29 cellular contexts compared by ENCODE assay signal in genomic region chr17:2822358-2822757, GRCh38.
"Had no signal": no experiment of that assay in that cellular context is flagged by ENCODE, and none has a peak within 500 bp of the region (broad histone marks: within the 10 kb centered on the region; RNA-seq: fewer than 3 reads in every experiment).

No MANE protein-coding gene starts in this region.

- H3K4me3 ChIP-seq: PC-9 had no signal

- H3K4me2 ChIP-seq: PC-9 had no signal

- H3K27ac ChIP-seq: PC-9, WERI-Rb-1 had no signal

- H2AFZ ChIP-seq: PC-9 had no signal

- DNase-seq: activated CD4-positive, alpha-beta memory T cell treated with anti-CD3 and anti-CD28 coated beads, Interleukin-2, amount 10 ng/mL, durations not matched to agents 7 days and 5 days; activated CD4-positive, alpha-beta T cell treated with anti-CD3 and anti-CD28 coated beads for 1 hour; activated CD4-positive, alpha-beta T cell treated with anti-CD3 and anti-CD28 coated beads for 48 hours; activated CD4-positive, CD25-positive, alpha-beta regulatory T cell; activated CD8-positive, alpha-beta memory T cell treated with anti-CD3 and anti-CD28 coated beads for 24 hours; activated CD8-positive, alpha-beta memory T cell treated with anti-CD3 and anti-CD28 coated beads, Interleukin-2, amount 10 ng/mL, durations not matched to agents 7 days and 5 days; activated CD8-positive, alpha-beta memory T cell treated with anti-CD3 and anti-CD28 coated beads, Interleukin-2, amount 50 U/mL, for 48 hours; activated effector memory CD4-positive, alpha-beta T cell treated with Interleukin-2 at 50 U/mL for 16 hours; activated naive CD4-positive, alpha-beta T cell treated with anti-CD3 and anti-CD28 coated beads, Interleukin-2, amount 10 ng/mL, durations not matched to agents 7 days and 5 days; activated naive CD8-positive, alpha-beta T cell treated with anti-CD3 and anti-CD28 coated beads, Interleukin-2, amount 50 U/mL, for 24 hours; activated T-cell treated with anti-CD3 and anti-CD28 coated beads, Interleukin-2, amount 50 U/mL, for 48 hours; anterior cingulate cortex; central memory CD4-positive, alpha-beta T cell; Kasumi-1; MM.1S; NCI-H1092; NCI-H1436 treated with DMSO at 0.1 percent for 48 hours; NCI-H1694 treated with DMSO at 0.1 percent for 48 hours; NCI-H2029 treated with DMSO at 0.1 percent for 48 hours; NCI-H2107; NCI-H226; NCI-H446 treated with DMSO at 0.1 percent for 48 hours; NCI-H524 treated with DMSO at 0.1 percent for 48 hours; PC-9; Right ventricle myocardium superior; T1000; WERI-Rb-1 had no signal

- ATAC-seq: activated CD8-positive, alpha-beta memory T cell treated with anti-CD3 and anti-CD28 coated beads, Interleukin-2, amount 10 ng/mL, durations not matched to agents 7 days and 5 days; activated naive CD8-positive, alpha-beta T cell treated with anti-CD3 and anti-CD28 coated beads, Interleukin-2, amount 50 U/mL, for 24 hours had no signal

- FAIRE-seq: colon, RCC 7860 had no signal

- H3K36me3 ChIP-seq: WERI-Rb-1 had no signal
